Comparison of ENCODE assay signal across 14 cellular contexts in the genomic region with DNA sequence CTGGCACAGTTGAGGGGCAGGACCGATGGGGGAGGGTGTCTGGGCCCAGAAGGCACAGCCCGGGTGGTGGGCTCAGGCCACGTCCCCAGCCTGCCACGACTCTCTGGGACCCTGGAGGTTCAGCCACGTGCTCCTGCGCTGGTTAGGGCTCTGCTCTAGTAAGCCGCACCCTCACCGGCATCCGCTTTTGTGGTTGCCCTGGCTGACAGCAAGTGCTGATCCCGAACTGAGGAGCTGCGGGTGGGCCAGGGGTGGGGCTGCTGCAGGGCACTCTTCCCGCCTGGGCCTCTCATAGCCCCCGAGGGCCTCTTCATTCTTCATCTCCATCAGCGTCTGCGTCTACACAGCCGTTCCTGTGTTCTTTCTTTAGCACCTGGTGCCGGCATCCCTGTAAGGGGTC. TPM values are rescaled to one million over a fixed set of nuclear protein-coding genes. Genes with fewer than 3 reads are reported as not detected.
DNase-seq lines count a peak whose midpoint lies in the region; ATAC-seq and TF ChIP-seq lines count a peak whose summit lies in the region.
"Had no signal": no experiment of that assay in that cellular context is flagged by ENCODE, and none has a peak within 500 bp of the region (broad histone marks: within the 10 kb centered on the region; RNA-seq: fewer than 3 reads in every experiment).

No MANE protein-coding gene starts in this region.

- peaks cover 42% of the 10 kb centered on the region for H3K4me1 ChIP-seq in CD8-positive, alpha-beta T cell (ENCODE audit: insufficient read depth, low read length)

- POLR2A ChIA-PET in CD8-positive, alpha-beta T cell (lab: Charles Lee) = no interaction called here

- H3K9me3 ChIP-seq in CD8-positive, alpha-beta T cell (ENCODE audit: low read length) = no peaks in the 10 kb centered on the region
- H3K9me3 ChIP-seq: left ventricle myocardium inferior had no signal

- intact Hi-C loops in CD8-positive, alpha-beta T cell (cut with DNase I, micrococcal nuclease) = no loop called here
- intact Hi-C loops in dorsolateral prefrontal cortex (cut with DNase I) = no loop called here

- no peak overlapping the region for H3K27ac ChIP-seq in CD8-positive, alpha-beta T cell (ENCODE audit: low read depth, low read length)
- no peak overlapping the region for H3K27ac ChIP-seq in brain microvascular endothelial cell
- no peak overlapping the region for H3K27ac ChIP-seq in dorsolateral prefrontal cortex
- H3K27ac ChIP-seq: left ventricle myocardium inferior had no signal

- peak in 4 of 7 experiments; percentile 43 to 77 (median 60) for DNase-seq in CD8-positive, alpha-beta T cell
- DNase-seq in NCI-H146 treated with DMSO at 0.1 percent for 48 hours (lab: John Stamatoyannopoulos, UW; ENCODE audit: unreplicated experiment) = peak; percentile 81
- peak; percentile 61 for DNase-seq in activated T-cell treated with anti-CD3 and anti-CD28 coated beads, Interleukin-2, amount 50 U/mL, for 24 hours
- DNase-seq in mesothelial cell of epicardium (ENCODE audit: low spot score in 2 of 2, unreplicated experiment in 2 of 2) = no peak
- DNase-seq in brain microvascular endothelial cell = no peak
- DNase-seq in GM19240 (ENCODE audit: insufficient read length, low spot score) = no peak
- DNase-seq in putamen (ENCODE audit: low spot score) = no peak
- no peak for DNase-seq in dorsolateral prefrontal cortex
- DNase-seq: cortex of kidney, left ventricle myocardium inferior, NCI-H748 treated with DMSO at 0.1 percent for 48 hours, trophoblast cell had no signal

- peak overlapping the region; percentile 17 for H3K4me3 ChIP-seq in CD8-positive, alpha-beta T cell (ENCODE audit: low read depth, low read length)
- no peak overlapping the region for H3K4me3 ChIP-seq in brain microvascular endothelial cell (ENCODE audit: low read depth, low read length)
- H3K4me3 ChIP-seq in dorsolateral prefrontal cortex = no peak overlapping the region
- H3K4me3 ChIP-seq: GM12878, left ventricle myocardium inferior had no signal

- peaks cover 46% of the 10 kb centered on the region for H3K4me1 Mint-ChIP-seq in CD8-positive, alpha-beta T cell (ENCODE audit: low read depth)
- H3K4me1 Mint-ChIP-seq in activated T-cell treated with anti-CD3 and anti-CD28 coated beads, Interleukin-2, amount 50 U/mL, for 24 hours (ENCODE audit: low read depth) = peaks cover 47% of the 10 kb centered on the region
- peaks cover 29% of the 10 kb centered on the region for H3K4me1 Mint-ChIP-seq in mesothelial cell of epicardium

- no peaks in the 10 kb centered on the region for H3K36me3 ChIP-seq in CD8-positive, alpha-beta T cell (ENCODE audit: insufficient read depth, low read length)
- H3K36me3 ChIP-seq in brain microvascular endothelial cell (replicated peaks) = no peaks in the 10 kb centered on the region
- H3K36me3 ChIP-seq: left ventricle myocardium inferior had no signal

- H3K27ac Mint-ChIP-seq in CD8-positive, alpha-beta T cell = peak overlapping the region; percentile 69
- H3K27ac Mint-ChIP-seq in activated T-cell treated with anti-CD3 and anti-CD28 coated beads, Interleukin-2, amount 50 U/mL, for 24 hours = peak overlapping the region; percentile 71
- H3K27ac Mint-ChIP-seq in mesothelial cell of epicardium = peak overlapping the region; percentile 39

- no peaks in the 10 kb centered on the region for H3K27me3 ChIP-seq in CD8-positive, alpha-beta T cell (ENCODE audit: insufficient read depth, low read length)
- H3K27me3 ChIP-seq in brain microvascular endothelial cell (replicated peaks) (no peaks in the 10 kb centered on the region), dorsolateral prefrontal cortex (peaks cover 0 to 4% (median 0%) of the 10 kb centered on the region in 45 donors)

- in situ Hi-C loops in brain microvascular endothelial cell (cut with HindIII; ENCODE audit: low pct_ligation_motif_present, low sequenced_read_pairs) = no loop called here

- H3K27me3 Mint-ChIP-seq in CD8-positive, alpha-beta T cell (ENCODE audit: low read depth) = no peaks in the 10 kb centered on the region
- no peaks in the 10 kb centered on the region for H3K27me3 Mint-ChIP-seq in activated T-cell treated with anti-CD3 and anti-CD28 coated beads, Interleukin-2, amount 50 U/mL, for 24 hours
- H3K27me3 Mint-ChIP-seq in mesothelial cell of epicardium (ENCODE audit: low read depth) = no peaks in the 10 kb centered on the region

- no peaks in the 10 kb centered on the region for H3K36me3 Mint-ChIP-seq in CD8-positive, alpha-beta T cell
- H3K36me3 Mint-ChIP-seq in activated T-cell treated with anti-CD3 and anti-CD28 coated beads, Interleukin-2, amount 50 U/mL, for 24 hours (ENCODE audit: low read depth) = peaks cover 3% of the 10 kb centered on the region
- H3K36me3 Mint-ChIP-seq in mesothelial cell of epicardium = no peaks in the 10 kb centered on the region

- TF ChIP-seq CTCF in CD8-positive, alpha-beta T cell (IDR thresholded peaks at IDR 0.05) = no peak
- TF ChIP-seq CTCF in mesothelial cell of epicardium (IDR thresholded peaks at IDR 0.05; ENCODE audit: unreplicated experiment) = no peak
- no peak for TF ChIP-seq CTCF in brain microvascular endothelial cell (IDR thresholded peaks at IDR 0.05; ENCODE audit: low read depth, low read length, missing control alignments)
- TF ChIP-seq CTCF in dorsolateral prefrontal cortex (IDR thresholded peaks at IDR 0.05 in 54 of 56, conservative IDR thresholded peaks at IDR 0.05 in 2 of 56; ENCODE audit: low read depth in 1 of 56, partially characterized antibody in 56 of 56) = no peak

- peak overlapping the region; percentile 37 for H3K4me3 Mint-ChIP-seq in CD8-positive, alpha-beta T cell
- no peak overlapping the region for H3K4me3 Mint-ChIP-seq in activated T-cell treated with anti-CD3 and anti-CD28 coated beads, Interleukin-2, amount 50 U/mL, for 24 hours
- H3K4me3 Mint-ChIP-seq in mesothelial cell of epicardium = no peak overlapping the region

- ATAC-seq in CD8-positive, alpha-beta T cell = peak; percentile 47
- ATAC-seq: GM12878, SK-N-SH treated with all-trans-retinoic acid at 6 μM for 48 hours had no signal

- no peaks in the 10 kb centered on the region for H3K9me3 Mint-ChIP-seq in CD8-positive, alpha-beta T cell
- no peaks in the 10 kb centered on the region for H3K9me3 Mint-ChIP-seq in activated T-cell treated with anti-CD3 and anti-CD28 coated beads, Interleukin-2, amount 50 U/mL, for 24 hours
- no peaks in the 10 kb centered on the region for H3K9me3 Mint-ChIP-seq in mesothelial cell of epicardium

- CTCF ChIA-PET in CD8-positive, alpha-beta T cell (lab: Charles Lee) = interaction anchor here (1.0 kb wide), 1 partner anchor 40 kb away, joined by 3 read pairs; no protein-coding TSS in a partner anchor

RNA-seq across cellular contexts. Expression of a gene that starts 25.0 kb away (rescaled TPM):
- 10 to 100 TPM; 43.4 to 46.5 TPM for total RNA-seq in CD8-positive, alpha-beta T cell
- 51.1 to 56.2 TPM (median 52.6 TPM) in 3 replicates for total RNA-seq in mesothelial cell of epicardium
- total RNA-seq in dorsolateral prefrontal cortex = 10 to 100 TPM in 21 of 120 experiments, 1 to 10 TPM in 99; 4.0 to 14.7 (median 7.2) TPM

Comparison
In these comparisons a context has a peak if more than half of its experiments do, and no peak if none do; other contexts are left out.
1. DNase-seq: peak in CD8-positive, alpha-beta T cell (4 of 7), NCI-H146 treated with DMSO at 0.1 percent for 48 hours (single experiment) and activated T-cell treated with anti-CD3 and anti-CD28 coated beads, Interleukin-2, amount 50 U/mL, for 24 hours (single experiment); none in mesothelial cell of epicardium (0 of 2), brain microvascular endothelial cell (single experiment), GM19240 (single experiment), putamen (single experiment) and dorsolateral prefrontal cortex (0 of 10).
2. Peak in every context shown above with its lines, with median percentiles within 50 percentile points of each other: H3K27ac Mint-ChIP-seq.